Comparison of ENCODE assay signal across 10 cellular contexts in genomic region chr2:150472122-150472899, GRCh38. TPM values are rescaled to one million over a fixed set of nuclear protein-coding genes. Genes with fewer than 3 reads are reported as not detected.
DNase-seq lines count a peak whose midpoint lies in the region; ATAC-seq and TF ChIP-seq lines count a peak whose summit lies in the region.
"Had no signal": no experiment of that assay in that cellular context is flagged by ENCODE, and none has a peak within 500 bp of the region (broad histone marks: within the 10 kb centered on the region; RNA-seq: fewer than 3 reads in every experiment).

No MANE protein-coding gene starts in this region.

- WGBS in right lobe of liver (ENCODE audit: insufficient coverage, low coverage, low lambda C conversion rate, missing lambda C conversion rate): 64% methylated on average over 4 of the region's 5 CpGs

- in situ Hi-C loops in GM13976 (cut with MboI; ENCODE audit: low sequenced_read_pairs, unreplicated experiment): no loop called here

- no peaks in the 10 kb centered on the region for H3K9me3 Mint-ChIP-seq in brain

- H3K4me1 Mint-ChIP-seq in brain: peaks cover 100% of the 10 kb centered on the region
- H3K4me1 Mint-ChIP-seq: CD4-positive, CD25-positive, alpha-beta regulatory T cell had no signal

- no peaks in the 10 kb centered on the region for H3K27me3 Mint-ChIP-seq in brain
- H3K27me3 Mint-ChIP-seq: CD4-positive, CD25-positive, alpha-beta regulatory T cell had no signal

- H3K27ac Mint-ChIP-seq in brain: peak overlapping the region in 2 of 5 experiments; percentile 90 to 92
- H3K27ac Mint-ChIP-seq: CD4-positive, CD25-positive, alpha-beta regulatory T cell had no signal

- H3K4me3 ChIP-seq in right lobe of liver: no peak overlapping the region

- no peak for TF ChIP-seq POLR2A in right lobe of liver (IDR thresholded peaks at IDR 0.05)

- peaks cover 9 to 57% (median 29%) of the 10 kb centered on the region in 4 donors for H3K36me3 ChIP-seq in right lobe of liver

- H3K4me3 Mint-ChIP-seq in brain: peak overlapping the region in 3 of 5 experiments; percentile 12 to 42 (median 13)
- H3K4me3 Mint-ChIP-seq: CD4-positive, CD25-positive, alpha-beta regulatory T cell had no signal

- H3K27ac ChIP-seq in right lobe of liver: no peak overlapping the region

- ATAC-seq in HG03175 (IDR thresholded peaks at IDR 0.05; ENCODE audit: unreplicated experiment) (peak; percentile 71), right lobe of liver (peak; percentile 55 to 69 (median 60)), GM21619 (IDR thresholded peaks at IDR 0.05; ENCODE audit: unreplicated experiment) (no peak)
- ATAC-seq: activated CD4-positive, CD25-positive, alpha-beta regulatory T cell treated with anti-CD3 and anti-CD28 coated beads, Interleukin-2, amount 50 U/mL, for 24 hours had no signal

- H3K4me1 ChIP-seq in right lobe of liver: peaks cover 0 to 13% (median 5%) of the 10 kb centered on the region in 4 donors

- peaks cover 96% of the 10 kb centered on the region for H3K36me3 Mint-ChIP-seq in brain
- H3K36me3 Mint-ChIP-seq: CD4-positive, CD25-positive, alpha-beta regulatory T cell had no signal

- no peaks in the 10 kb centered on the region for H3K27me3 ChIP-seq in right lobe of liver

- no peaks in the 10 kb centered on the region for H3K9me3 ChIP-seq in right lobe of liver

- intact Hi-C loops in right lobe of liver (cut with DNase I): no loop called here

- TF ChIP-seq CTCF in brain (conservative IDR thresholded peaks at IDR 0.05): no peak
- TF ChIP-seq CTCF in right lobe of liver (IDR thresholded peaks at IDR 0.05): no peak
- no peak for TF ChIP-seq CTCF in GM13976 (IDR thresholded peaks at IDR 0.05; ENCODE audit: borderline replicate concordance, control extremely low read depth, extremely low read depth, insufficient read depth, missing control alignments)

- DNase-seq in AG20443 (ENCODE audit: low spot score): peak; percentile 73
- DNase-seq in right lobe of liver: peak; percentile 29 to 62 (median 51)
- no peak for DNase-seq in DMS 273 (lab: John Stamatoyannopoulos, UW; ENCODE audit: unreplicated experiment)
- no peak for DNase-seq in GM13976 (ENCODE audit: low spot score)
- DNase-seq in activated gamma-delta T cell (lab: John Stamatoyannopoulos, UW): no peak
- DNase-seq: CD4-positive, CD25-positive, alpha-beta regulatory T cell had no signal

RNA-seq across cellular contexts. Expression of gene RND3, which starts 15.2 kb away (rescaled TPM):
- 1.5 TPM for polyA plus RNA-seq in brain (ENCODE audit: insufficient read depth, low read depth, low replicate concordance)
- total RNA-seq in right lobe of liver: 10 to 100 TPM; 20.0 to 70.5 (median 36.8) TPM
- total RNA-seq: CD4-positive, CD25-positive, alpha-beta regulatory T cell had no signal
- polyA plus RNA-seq: CD4-positive, CD25-positive, alpha-beta regulatory T cell had no signal

Comparison
In these comparisons a context has a peak if more than half of its experiments do, and no peak if none do; other contexts are left out.
1. DNase-seq: peak in AG20443 (single experiment) and right lobe of liver (3 of 3); none in DMS 273 (single experiment), GM13976 (single experiment) and activated gamma-delta T cell (single experiment).